ENCODE assay signal across 12 cellular contexts in genomic region chr2:43513796-43514195, GRCh38.
"Had no signal": no experiment of that assay in that cellular context is flagged by ENCODE, and none has a peak within 500 bp of the region (broad histone marks: within the 10 kb centered on the region; RNA-seq: fewer than 3 reads in every experiment).

No MANE protein-coding gene starts in this region.

- H3K27ac ChIP-seq: right lobe of liver, SK-N-MC, spleen had no signal

- H3K36me3 ChIP-seq: right lobe of liver, tibial nerve had no signal

- H3K9me3 ChIP-seq: left lung, right lobe of liver, spleen, tibial nerve had no signal

- H3K4me3 ChIP-seq: left lung, right lobe of liver, SK-N-MC, spleen, tibial nerve had no signal

- DNase-seq: activated CD4-positive, alpha-beta T cell treated with anti-CD3 and anti-CD28 coated beads, Interleukin-2, amount 10 ng/mL, durations not matched to agents 7 days and 5 days; activated CD8-positive, alpha-beta memory T cell treated with anti-CD3 and anti-CD28 coated beads for 24 hours; activated gamma-delta T cell treated with Interleukin-2 at 50 U/mL for 16 hours; amniotic stem cell; effector CD8-positive, alpha-beta T cell; islet precursor cell; left lung; naive thymus-derived CD4-positive, alpha-beta T cell; right lobe of liver; spleen had no signal

- H3K27me3 ChIP-seq: left lung, right lobe of liver, spleen, tibial nerve had no signal

- ATAC-seq: left lung; naive thymus-derived CD4-positive, alpha-beta T cell; right lobe of liver had no signal
